8 cellular contexts compared by ENCODE assay signal in genomic region chr19:35715981-35716734, GRCh38. TPM values are rescaled to one million over a fixed set of nuclear protein-coding genes. Genes with fewer than 3 reads are reported as not detected.
A peak's percentile ranks its signal among the peaks of the same experiment; 100 is the strongest.
DNase-seq lines count a peak whose midpoint lies in the region; ATAC-seq, FAIRE-seq and TF ChIP-seq lines count a peak whose summit lies in the region.

No MANE protein-coding gene starts in this region.

- H3F3A ChIP-seq in OCI-LY1 (ENCODE audit: insufficient read depth, low read length) = no peaks in the 10 kb centered on the region

- no peak for TF ChIP-seq EP300 in A549 (IDR thresholded peaks at IDR 0.05)

- H3K36me3 ChIP-seq in OCI-LY1 (ENCODE audit: insufficient read depth, low read length) (peaks cover 14% of the 10 kb centered on the region; the same call in 1 of the 2 replicates), liver (ENCODE audit: control insufficient read depth in 4 of 4, insufficient read depth in 3 of 4, low read depth in 1 of 4, low read length in 3 of 4) (peaks cover 0 to 5% (median 4%) of the 10 kb centered on the region in 4 donors), thoracic aorta (peaks cover 5% of the 10 kb centered on the region)

- peak; percentile 92 for TF ChIP-seq POLR2A in A549 (IDR thresholded peaks at IDR 0.05; ENCODE audit: low read length)

- POLR2A ChIA-PET in A549 (lab: Yijun Ruan, JAX) = no interaction called here

- TF ChIP-seq CTCF in A549 (IDR thresholded peaks at IDR 0.05) (no peak), OCI-LY1 (IDR thresholded peaks at IDR 0.05; ENCODE audit: low read length) (no peak), liver (IDR thresholded peaks at IDR 0.05; ENCODE audit: low read depth, low read length, missing input control) (no peak), thoracic aorta (IDR thresholded peaks at IDR 0.05) (no peak)

- H2AFZ ChIP-seq in OCI-LY1 (ENCODE audit: low read length) = no peak overlapping the region

- no peak for FAIRE-seq in A549 (lab: Jason Lieb, UNC)

- H3K9ac ChIP-seq in OCI-LY1 (ENCODE audit: low read length) = peak overlapping the region; percentile 61; the same call in 1 of the 2 replicates
- peak overlapping the region in 1 of 2 donors; percentile 84 for H3K9ac ChIP-seq in liver (ENCODE audit: low read depth in 1 of 2, low read length in 2 of 2)

- H3K27ac ChIP-seq in A549 (peak overlapping the region; percentile 91 to 98), OCI-LY1 (ENCODE audit: low read depth, low read length, poor library complexity, severe bottlenecking) (no peak overlapping the region), liver (ENCODE audit: low read depth in 1 of 2, low read length in 2 of 2) (peak overlapping the region; percentile 75 to 86), thoracic aorta (peak overlapping the region; percentile 60 to 74)

- H3K9me2 ChIP-seq in OCI-LY1 (ENCODE audit: low read depth, low read length) = no peaks in the 10 kb centered on the region

- H3K79me2 ChIP-seq in OCI-LY1 (ENCODE audit: insufficient read depth, low read length) = peaks cover 8% of the 10 kb centered on the region

- DNase-seq in A549 (ENCODE audit: low read depth in 1 of 2, low spot score in 1 of 2) = peak; percentile 30 to 90
- peak; percentile 59 for DNase-seq in cerebellar cortex (ENCODE audit: low spot score)
- DNase-seq in thoracic aorta (ENCODE audit: low spot score) = no peak
- DNase-seq in NAMALWA (ENCODE audit: low spot score) = no peak

- peak; percentile 41 to 67 for ATAC-seq in A549
- peak; percentile 12 for ATAC-seq in GM18870 (IDR thresholded peaks at IDR 0.05; ENCODE audit: unreplicated experiment)
- no peak for ATAC-seq in thoracic aorta (ENCODE audit: insufficient number of reproducible peaks, low FRiP score, low read depth)
- ATAC-seq in HG02588 (IDR thresholded peaks at IDR 0.05; ENCODE audit: unreplicated experiment) = no peak

- TF ChIP-seq RAD21 in A549 (conservative IDR thresholded peaks at IDR 0.05 in 1 of 2, IDR thresholded peaks at IDR 0.05 in 1 of 2) (no peak), liver (IDR thresholded peaks at IDR 0.05) (no peak)

- H3K27me3 ChIP-seq in OCI-LY1 (ENCODE audit: insufficient read depth, low read length) (peaks cover 7% of the 10 kb centered on the region), liver (ENCODE audit: control insufficient read depth in 4 of 4, insufficient read depth in 4 of 4, low read length in 3 of 4) (no peaks in the 10 kb centered on the region), thoracic aorta (replicated peaks; ENCODE audit: insufficient read depth) (no peaks in the 10 kb centered on the region)

- CTCF ChIA-PET in A549 (lab: Yijun Ruan, JAX) = interaction anchor here (0.6 to 6.6 kb wide), 15 partner anchors 11 to 363 kb away, joined by 3 to 161 read pairs (median 5); partner anchors contain the start of gene ZBTB32

- H3K9me3 ChIP-seq in A549 = no peaks in the 10 kb centered on the region
- H3K9me3 ChIP-seq in OCI-LY1 (ENCODE audit: low read length) = no peaks in the 10 kb centered on the region
- H3K9me3 ChIP-seq in liver (ENCODE audit: control insufficient read depth in 4 of 4, low read length in 3 of 4) = no peaks in the 10 kb centered on the region
- H3K9me3 ChIP-seq in thoracic aorta = no peaks in the 10 kb centered on the region

- H3K4me3 ChIP-seq in A549 = peak overlapping the region; percentile 87
- peak overlapping the region; percentile 66 for H3K4me3 ChIP-seq in OCI-LY1 (ENCODE audit: low read depth, low read length, poor library complexity, severe bottlenecking)
- H3K4me3 ChIP-seq in liver (ENCODE audit: low read depth in 1 of 3, low read length in 3 of 3) = peak overlapping the region; percentile 65 to 91 (median 90)
- peak overlapping the region; percentile 82 for H3K4me3 ChIP-seq in thoracic aorta

- H4K20me1 ChIP-seq in OCI-LY1 (ENCODE audit: insufficient read depth, low read length) = no peaks in the 10 kb centered on the region

- H3K4me1 ChIP-seq in A549 (peaks cover 20% of the 10 kb centered on the region), OCI-LY1 (ENCODE audit: insufficient read depth, low read length, severe bottlenecking) (peaks cover 28% of the 10 kb centered on the region), liver (ENCODE audit: control insufficient read depth in 4 of 4, insufficient read depth in 4 of 4, low read length in 3 of 4) (peaks cover 12 to 34% (median 25%) of the 10 kb centered on the region in 4 donors), thoracic aorta (ENCODE audit: control insufficient read depth in 1 of 2, low read depth in 2 of 2) (peaks cover 16 to 26% of the 10 kb centered on the region in 2 donors)

- peak overlapping the region; percentile 89 for H3K4me2 ChIP-seq in A549
- H3K4me2 ChIP-seq in OCI-LY1 (ENCODE audit: low read length) = peak overlapping the region; percentile 73

- WGBS in A549 (ENCODE audit: missing lambda C conversion rate) = 34% methylated on average over 48 of the region's 48 CpGs
- 5% methylated on average over 48 of the region's 48 CpGs for WGBS in liver

TF ChIP-seq in A549, 52 proteins besides CTCF, POLR2A, EP300 and RAD21 (continues in another document):
- TF ChIP-seq MAX (IDR thresholded peaks at IDR 0.05) (peak; percentile 94), CBX8 (IDR thresholded peaks at IDR 0.05) (no peak), BHLHE40 (IDR thresholded peaks at IDR 0.05; ENCODE audit: low read depth, low read length) (no peak), EHF (CRISPR knock-in tag; IDR thresholded peaks at IDR 0.05) (no peak), FOSB (CRISPR knock-in tag; IDR thresholded peaks at IDR 0.05) (no peak)
- TF ChIP-seq, protein P1, sequence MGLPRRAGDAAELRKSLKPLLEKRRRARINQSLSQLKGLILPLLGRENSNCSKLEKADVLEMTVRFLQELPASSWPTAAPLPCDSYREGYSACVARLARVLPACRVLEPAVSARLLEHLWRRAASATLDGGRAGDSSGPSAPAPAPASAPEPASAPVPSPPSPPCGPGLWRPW (IDR thresholded peaks at IDR 0.05) = no peak

TF ChIP-seq in liver, 16 proteins besides CTCF, POLR2A, EP300 and RAD21:
- TF ChIP-seq YY1 (IDR thresholded peaks at IDR 0.05) (peak; percentile 68), TAF1 (conservative IDR thresholded peaks at IDR 0.05) (no peak)

RNA-seq across cellular contexts. Expression of gene KMT2B, which starts 1.6 kb away (rescaled TPM):
- polyA plus RNA-seq in A549 (2011; rRNA removed) (17.8 and 25.1 TPM in 2 replicates), A549 (2017; fragmentation: RNase III; extraction: RNeasy Plus Mini Kit Qiagen cat#74134 plus additional on column Dnase treatment) (39.4 to 40.8 TPM (median 39.9 TPM) in 3 replicates), liver (10 to 100 TPM in 1 of 2 donors, 1 to 10 TPM in 1; 3.7 to 10.3 TPM)
- polyA plus RNA-seq in A549 (2012; cell fraction: cytosol; rRNA removed) = 62.0 and 72.8 TPM in 2 replicates
- 351 and 378 TPM in 2 replicates for polyA plus RNA-seq in A549 (2012; cell fraction: nucleus; rRNA removed)
- 30.8 and 32.3 TPM in 2 replicates for polyA minus RNA-seq in A549 (2011; rRNA and poly(A)+ RNA removed)
- total RNA-seq in liver (10 to 100 TPM in 1 of 2 donors, 1 to 10 TPM in 1; 6.3 to 12.1 TPM), thoracic aorta (10 to 100 TPM; 26.4 to 31.3 TPM)

RNA-seq across cellular contexts. Expression of gene ZBTB32, which starts 11.8 kb away (rescaled TPM):
- not detected in 2 replicates for polyA plus RNA-seq in A549 (2011; rRNA removed)
- not detected in 2 replicates for polyA plus RNA-seq in A549 (2012; cell fraction: cytosol; rRNA removed)
- polyA plus RNA-seq in A549 (2012; cell fraction: nucleus; rRNA removed) = not detected in 2 replicates
- not detected in 3 replicates for polyA plus RNA-seq in A549 (2017; fragmentation: RNase III; extraction: RNeasy Plus Mini Kit Qiagen cat#74134 plus additional on column Dnase treatment)
- polyA minus RNA-seq in A549 (2011; rRNA and poly(A)+ RNA removed) = not detected in 2 replicates
- total RNA-seq in liver = not detected
- under 1 TPM in 1 of 2 donors, not detected in 1; 0.47 TPM for polyA plus RNA-seq in liver
- total RNA-seq in thoracic aorta = not detected

RNA-seq across cellular contexts. Expression of gene IGFLR1, which starts 26.1 kb away (rescaled TPM):
- 5.7 and 6.4 TPM in 2 replicates for polyA plus RNA-seq in A549 (2011; rRNA removed)
- 15.7 and 23.3 TPM in 2 replicates for polyA plus RNA-seq in A549 (2012; cell fraction: cytosol; rRNA removed)
- 21.1 and 28.1 TPM in 2 replicates for polyA plus RNA-seq in A549 (2012; cell fraction: nucleus; rRNA removed)
- 13.4 to 15.9 TPM (median 14.4 TPM) in 3 replicates for polyA plus RNA-seq in A549 (2017; fragmentation: RNase III; extraction: RNeasy Plus Mini Kit Qiagen cat#74134 plus additional on column Dnase treatment)
- polyA minus RNA-seq in A549 (2011; rRNA and poly(A)+ RNA removed) = 3.1 and 5.9 TPM in 2 replicates
- 10 to 100 TPM in 1 of 2 donors, 1 to 10 TPM in 1; 7.0 to 11.2 TPM for total RNA-seq in liver
- 10 to 100 TPM; 51.1 to 59.7 TPM for polyA plus RNA-seq in liver
- 10 to 100 TPM in 1 of 2 donors, 1 to 10 TPM in 1; 6.9 to 13.1 TPM for total RNA-seq in thoracic aorta

RNA-seq across cellular contexts. Expression of gene U2AF1L4, which starts 29.1 kb away (rescaled TPM):
- polyA plus RNA-seq in A549 (2011; rRNA removed) (29.6 and 41.1 TPM in 2 replicates), A549 (2017; fragmentation: RNase III; extraction: RNeasy Plus Mini Kit Qiagen cat#74134 plus additional on column Dnase treatment) (39.0 to 45.6 TPM (median 42.8 TPM) in 3 replicates), liver (10 to 100 TPM; 12.0 to 36.5 TPM)
- 45.9 and 47.2 TPM in 2 replicates for polyA plus RNA-seq in A549 (2012; cell fraction: cytosol; rRNA removed)
- 111 and 144 TPM in 2 replicates for polyA plus RNA-seq in A549 (2012; cell fraction: nucleus; rRNA removed)
- 27.7 and 30.5 TPM in 2 replicates for polyA minus RNA-seq in A549 (2011; rRNA and poly(A)+ RNA removed)
- total RNA-seq in liver (10 to 100 TPM in 1 of 2 donors, 1 to 10 TPM in 1; 4.5 to 14.8 TPM), thoracic aorta (10 to 100 TPM; 34.4 to 42.6 TPM)

RNA-seq across cellular contexts. Expression of gene PSENEN, which starts 29.3 kb away (rescaled TPM):
- polyA plus RNA-seq in A549 (2011; rRNA removed) (111 and 133 TPM in 2 replicates), A549 (2017; fragmentation: RNase III; extraction: RNeasy Plus Mini Kit Qiagen cat#74134 plus additional on column Dnase treatment) (191 to 203 TPM (median 197 TPM) in 3 replicates), liver (10 to 100 TPM; 33.8 to 58.1 TPM)
- polyA plus RNA-seq in A549 (2012; cell fraction: cytosol; rRNA removed) = 171 and 192 TPM in 2 replicates
- 102 and 137 TPM in 2 replicates for polyA plus RNA-seq in A549 (2012; cell fraction: nucleus; rRNA removed)
- polyA minus RNA-seq in A549 (2011; rRNA and poly(A)+ RNA removed) = 71.3 and 103 TPM in 2 replicates
- total RNA-seq in liver (1 to 10 TPM; 7.4 to 7.7 TPM), thoracic aorta (10 to 100 TPM; 25.5 to 30.1 TPM)

Comparison
In these comparisons a context has a peak if more than half of its experiments do, and no peak if none do; other contexts are left out.
1. ATAC-seq: peak in A549 (2 of 2) and GM18870 (single experiment); none in thoracic aorta (single experiment) and HG02588 (single experiment).
2. DNase-seq: peak in A549 (2 of 2) and cerebellar cortex (single experiment); none in thoracic aorta (single experiment) and NAMALWA (single experiment).
3. Peak in every context shown above with its lines, with median percentiles within 50 percentile points of each other: H3K4me3 ChIP-seq.